In the genomic region with DNA sequence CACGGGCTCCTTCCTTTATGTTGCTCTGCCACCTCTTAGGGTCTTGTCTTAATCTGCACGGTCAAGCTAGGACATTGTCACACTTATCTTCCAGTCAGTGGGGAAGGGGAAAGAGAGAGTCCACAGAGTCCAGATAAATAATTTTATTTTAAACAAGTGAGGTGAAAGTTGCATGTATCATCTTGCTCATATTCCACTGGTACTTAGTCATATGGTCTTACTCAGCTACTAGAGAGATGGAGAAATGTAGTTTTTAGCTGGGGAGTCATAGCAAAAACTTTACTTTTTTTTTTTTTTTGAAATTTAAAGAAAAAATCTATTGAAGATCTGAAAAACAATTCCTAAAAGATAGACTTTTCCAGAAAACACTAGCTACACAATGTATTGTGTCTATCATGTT, we compare ENCODE assay signal across 18 cellular contexts. TPM values are rescaled to one million over a fixed set of nuclear protein-coding genes. Genes with fewer than 3 reads are reported as not detected.
DNase-seq lines count a peak whose midpoint lies in the region; ATAC-seq, FAIRE-seq and TF ChIP-seq lines count a peak whose summit lies in the region.
"Had no signal": no experiment of that assay in that cellular context is flagged by ENCODE, and none has a peak within 500 bp of the region (broad histone marks: within the 10 kb centered on the region; RNA-seq: fewer than 3 reads in every experiment).

No MANE protein-coding gene starts in this region.

- H3K4me3 Mint-ChIP-seq in T-helper 2 cell treated with Interferon-gamma antibody and Interleukin-4, amounts not matched to agents 5 μg/mL and 100 μg/mL, for 36 hours = no peak overlapping the region
- no peak overlapping the region for H3K4me3 Mint-ChIP-seq in HFFc6
- H3K4me3 Mint-ChIP-seq: naive B cell, T-helper 17 cell had no signal

- ATAC-seq in pancreas = no peak
- ATAC-seq: A549, Panc1, T-helper 17 cell had no signal

- no peak for FAIRE-seq in bronchial epithelial cell (lab: Jason Lieb, UNC)
- FAIRE-seq in pancreas (lab: Jason Lieb, UNC) = peak; percentile 17
- FAIRE-seq: G401.6 had no signal

- H3K9me3 ChIP-seq in pancreas = no peaks in the 10 kb centered on the region
- H3K9me3 ChIP-seq: A549, Caco-2, left ventricle myocardium inferior had no signal

- WGBS in pancreas, 2 donors = 84 to 88% methylated on average over 2 of the region's 2 CpGs

- H3K4me1 Mint-ChIP-seq in T-helper 2 cell treated with Interferon-gamma antibody and Interleukin-4, amounts not matched to agents 5 μg/mL and 100 μg/mL, for 36 hours (ENCODE audit: low read depth) = peaks cover 30% of the 10 kb centered on the region
- H3K4me1 Mint-ChIP-seq in HFFc6 (ENCODE audit: low read depth) = peaks cover 6% of the 10 kb centered on the region; the same call in 1 of the 2 replicates

- no peak for TF ChIP-seq CTCF in HFFc6 (IDR thresholded peaks at IDR 0.05)
- TF ChIP-seq CTCF in bronchial epithelial cell (IDR thresholded peaks at IDR 0.05; ENCODE audit: insufficient read depth, low read length, severe bottlenecking) = no peak
- no peak for TF ChIP-seq CTCF in pancreas (IDR thresholded peaks at IDR 0.05)

- DNase-seq in T-helper 2 cell treated with Interferon-gamma antibody and Interleukin-4, amounts not matched to agents 5 μg/mL and 100 μg/mL, for 36 hours (ENCODE audit: low spot score) = no peak
- no peak for DNase-seq in T-helper 2 cell
- peak; percentile 8 for DNase-seq in HFFc6
- DNase-seq in bronchial epithelial cell (ENCODE audit: low read depth) = peak; percentile 84
- DNase-seq in pancreas = no peak
- DNase-seq in medulla oblongata (ENCODE audit: extremely low spot score) = no peak
- no peak for DNase-seq in GOT3 (lab: John Stamatoyannopoulos, UW)
- no peak for DNase-seq in NAMALWA (ENCODE audit: low spot score)
- DNase-seq: Caco-2, hypothalamus, left ventricle myocardium inferior, naive B cell, NCI-H187 treated with DMSO at 0.1 percent for 48 hours, NCI-H69, T-helper 17 cell had no signal

- peak overlapping the region; percentile 26 for H3K27ac Mint-ChIP-seq in T-helper 2 cell treated with Interferon-gamma antibody and Interleukin-4, amounts not matched to agents 5 μg/mL and 100 μg/mL, for 36 hours
- no peak overlapping the region for H3K27ac Mint-ChIP-seq in HFFc6
- H3K27ac Mint-ChIP-seq: T-helper 17 cell had no signal

- peaks cover 75% of the 10 kb centered on the region for H3K36me3 Mint-ChIP-seq in T-helper 2 cell treated with Interferon-gamma antibody and Interleukin-4, amounts not matched to agents 5 μg/mL and 100 μg/mL, for 36 hours (ENCODE audit: low read depth)
- H3K36me3 Mint-ChIP-seq in HFFc6 (ENCODE audit: low read depth) = no peaks in the 10 kb centered on the region
- H3K36me3 Mint-ChIP-seq: naive B cell had no signal

- H3K4me1 ChIP-seq in pancreas = peaks cover 0 to 12% (median 0%) of the 10 kb centered on the region in 3 donors
- H3K4me1 ChIP-seq: A549, left ventricle myocardium inferior had no signal

- H3K4me3 ChIP-seq in bronchial epithelial cell (ENCODE audit: low read depth, low read length) (no peak overlapping the region), pancreas (no peak overlapping the region)
- H3K4me3 ChIP-seq: A549, left ventricle myocardium inferior had no signal

- peaks cover 17% of the 10 kb centered on the region for H3K9me3 Mint-ChIP-seq in T-helper 2 cell treated with Interferon-gamma antibody and Interleukin-4, amounts not matched to agents 5 μg/mL and 100 μg/mL, for 36 hours
- H3K9me3 Mint-ChIP-seq in HFFc6 = no peaks in the 10 kb centered on the region

- no peaks in the 10 kb centered on the region for H3K27me3 ChIP-seq in bronchial epithelial cell (ENCODE audit: control insufficient read depth, insufficient read depth, low read length)
- H3K27me3 ChIP-seq in pancreas = no peaks in the 10 kb centered on the region

- H3K27me3 Mint-ChIP-seq in T-helper 2 cell treated with Interferon-gamma antibody and Interleukin-4, amounts not matched to agents 5 μg/mL and 100 μg/mL, for 36 hours (ENCODE audit: low read depth) = no peaks in the 10 kb centered on the region
- peaks cover 2% of the 10 kb centered on the region; the same call in 1 of the 2 replicates for H3K27me3 Mint-ChIP-seq in HFFc6 (ENCODE audit: insufficient read depth)
- H3K27me3 Mint-ChIP-seq: naive B cell, T-helper 17 cell had no signal

- intact Hi-C loops in pancreas (cut with DNase I) = no loop called here

- H3K27ac ChIP-seq in pancreas = no peak overlapping the region
- H3K27ac ChIP-seq: A549, left ventricle myocardium inferior had no signal

- H3K36me3 ChIP-seq in bronchial epithelial cell (ENCODE audit: control insufficient read depth, insufficient read depth, low read length) (no peaks in the 10 kb centered on the region), pancreas (no peaks in the 10 kb centered on the region)
- H3K36me3 ChIP-seq: left ventricle myocardium inferior had no signal

RNA-seq across cellular contexts. Expression of a gene that starts 29.0 kb away (rescaled TPM):
- under 1 TPM in 2 of 6 experiments, not detected in 4; 0.05 to 0.06 TPM for total RNA-seq in HFFc6 (2021; fragmentation: NEBNext Ultra II Directional; extraction: Animal tissue kit (Norgen Biotek cat#: 25700))
- total RNA-seq in bronchial epithelial cell (0.13 and 0.26 TPM in 2 replicates), pancreas (10 to 100 TPM in 3 of 6 donors, 1 to 10 TPM in 3; 5.1 to 14.1 (median 9.9) TPM)
- polyA plus RNA-seq in pancreas = 1 to 10 TPM; 5.5 to 9.4 TPM

Comparison
In these comparisons a context has a peak if more than half of its experiments do, and no peak if none do; other contexts are left out.
1. DNase-seq: peak in HFFc6 (single experiment) and bronchial epithelial cell (single experiment); none in T-helper 2 cell treated with Interferon-gamma antibody and Interleukin-4, amounts not matched to agents 5 μg/mL and 100 μg/mL, for 36 hours (single experiment), T-helper 2 cell (0 of 5), pancreas (0 of 6), medulla oblongata (single experiment), GOT3 (single experiment) and NAMALWA (single experiment).